ENCODE assay signal across 12 cellular contexts in the genomic region with DNA sequence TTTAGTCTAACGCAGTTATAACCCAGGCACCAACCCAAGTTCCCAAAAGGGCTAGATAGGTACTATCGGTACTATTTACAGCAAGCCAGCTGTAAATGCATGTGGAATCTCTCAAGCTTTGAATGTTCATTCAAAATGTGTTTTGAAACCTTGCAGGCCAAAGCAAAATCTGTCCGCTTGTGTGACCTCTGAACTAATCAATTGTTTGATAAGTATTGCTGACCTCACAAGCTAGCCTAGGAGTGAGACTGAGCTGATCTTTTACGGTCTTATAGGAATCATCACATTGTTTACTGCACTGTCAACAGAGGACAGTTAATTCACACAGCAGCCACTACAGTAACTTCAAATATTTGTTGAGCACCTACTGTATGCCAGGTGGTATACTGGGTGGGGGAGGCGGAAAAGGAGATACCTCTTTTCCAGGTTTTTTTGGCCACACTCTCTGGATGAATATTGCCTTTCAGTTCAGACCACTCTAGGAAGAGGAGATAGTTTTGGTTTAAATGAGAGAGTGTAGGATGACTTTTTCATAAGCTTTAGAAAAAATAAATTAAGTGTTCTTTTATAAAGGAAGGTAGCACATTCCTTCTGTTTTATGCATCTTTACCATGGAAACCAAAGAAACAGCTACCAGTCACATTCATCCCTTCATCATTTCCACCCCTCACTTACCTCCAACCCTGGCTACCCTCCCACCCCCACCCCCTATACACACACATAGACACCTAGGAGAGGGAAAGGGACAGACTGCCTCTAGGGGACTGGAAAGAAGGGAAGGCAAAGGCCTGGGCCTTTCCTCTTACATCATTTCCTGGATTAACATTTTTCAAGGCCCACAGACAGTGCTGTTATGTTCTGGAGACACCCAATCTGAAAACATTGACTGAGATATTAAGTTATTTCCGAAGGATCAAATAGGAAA. TPM values are rescaled to one million over a fixed set of nuclear protein-coding genes. Genes with fewer than 3 reads are reported as not detected.
DNase-seq lines count a peak whose midpoint lies in the region; ATAC-seq and TF ChIP-seq lines count a peak whose summit lies in the region.
"Had no signal": no experiment of that assay in that cellular context is flagged by ENCODE, and none has a peak within 500 bp of the region (broad histone marks: within the 10 kb centered on the region; RNA-seq: fewer than 3 reads in every experiment).

No MANE protein-coding gene starts in this region.

- no peak for DNase-seq in right cardiac atrium
- DNase-seq in heart right ventricle = no peak
- no peak for DNase-seq in chondrocyte (ENCODE audit: low spot score)
- no peak for DNase-seq in left lung
- no peak for DNase-seq in activated CD4-positive, alpha-beta memory T cell treated with anti-CD3 and anti-CD28 coated beads, Interleukin-2, amount 10 ng/mL, durations not matched to agents 7 days and 5 days
- DNase-seq in hippocampal formation (lab: John Stamatoyannopoulos, UW) = no peak
- DNase-seq: NCI-H1436 treated with DMSO at 0.1 percent for 48 hours, NCI-H774 had no signal

- CTCF ChIA-PET in activated CD4-positive, alpha-beta memory T cell treated with anti-CD3 and anti-CD28 coated beads, Interleukin-2, amount 10 ng/mL, durations not matched to agents 7 days and 5 days (lab: Charles Lee) = interaction anchor here (0.6 to 1.7 kb wide), 2 partner anchors 28 to 927 kb away, joined by 3 to 4 read pairs; no protein-coding TSS in a partner anchor

- H3K27me3 ChIP-seq in right cardiac atrium (ENCODE audit: control insufficient read depth, insufficient read depth) = no peaks in the 10 kb centered on the region
- H3K27me3 ChIP-seq in heart right ventricle = peaks cover 0 to 9% (median 0%) of the 10 kb centered on the region in 7 donors
- peaks cover 0 to 6% of the 10 kb centered on the region in 2 donors for H3K27me3 ChIP-seq in left lung

- no peak overlapping the region for H3K27ac ChIP-seq in right cardiac atrium (ENCODE audit: low read length)
- no peak overlapping the region for H3K27ac ChIP-seq in heart right ventricle
- peak overlapping the region in 1 of 2 donors; percentile 43 for H3K27ac ChIP-seq in left lung
- H3K27ac ChIP-seq: gastroesophageal sphincter had no signal

- peaks cover 5% of the 10 kb centered on the region for H3K36me3 Mint-ChIP-seq in chondrocyte (ENCODE audit: low read depth)
- no peaks in the 10 kb centered on the region for H3K36me3 Mint-ChIP-seq in activated CD4-positive, alpha-beta memory T cell treated with anti-CD3 and anti-CD28 coated beads, Interleukin-2, amount 10 ng/mL, durations not matched to agents 7 days and 5 days (ENCODE audit: low read depth)
- H3K36me3 Mint-ChIP-seq: memory B cell had no signal

- peaks cover 47% of the 10 kb centered on the region for H3K4me1 Mint-ChIP-seq in chondrocyte (ENCODE audit: low read depth)
- H3K4me1 Mint-ChIP-seq in activated CD4-positive, alpha-beta memory T cell treated with anti-CD3 and anti-CD28 coated beads, Interleukin-2, amount 10 ng/mL, durations not matched to agents 7 days and 5 days = peaks cover 9% of the 10 kb centered on the region

- H3K27ac Mint-ChIP-seq in chondrocyte (ENCODE audit: unreplicated experiment) = peak overlapping the region; percentile 85
- no peak overlapping the region for H3K27ac Mint-ChIP-seq in activated CD4-positive, alpha-beta memory T cell treated with anti-CD3 and anti-CD28 coated beads, Interleukin-2, amount 10 ng/mL, durations not matched to agents 7 days and 5 days
- H3K27ac Mint-ChIP-seq: memory B cell had no signal

- WGBS in right cardiac atrium = 78% methylated on average over 6 of the region's 6 CpGs
- WGBS in heart right ventricle, 2 donors = 82 to 86% methylated on average over 6 of the region's 6 CpGs

- no peaks in the 10 kb centered on the region for H3K9me3 ChIP-seq in right cardiac atrium (ENCODE audit: control insufficient read depth, low read length)
- peaks cover 0 to 3% (median 0%) of the 10 kb centered on the region in 11 donors for H3K9me3 ChIP-seq in heart right ventricle
- H3K9me3 ChIP-seq in left lung = no peaks in the 10 kb centered on the region
- H3K9me3 ChIP-seq: gastroesophageal sphincter had no signal

- H3K4me3 ChIP-seq in right cardiac atrium (ENCODE audit: low read length) (peak overlapping the region; percentile 97), heart right ventricle (peak overlapping the region in 3 of 10 donors; percentile 72 to 78 (median 74)), left lung (peak overlapping the region; percentile 63 to 74)

- TF ChIP-seq CTCF in heart right ventricle (IDR thresholded peaks at IDR 0.05) (no peak), chondrocyte (IDR thresholded peaks at IDR 0.05) (no peak), left lung (IDR thresholded peaks at IDR 0.05) (no peak)

- H3K9me3 Mint-ChIP-seq in chondrocyte (ENCODE audit: low read depth) = no peaks in the 10 kb centered on the region
- no peaks in the 10 kb centered on the region for H3K9me3 Mint-ChIP-seq in activated CD4-positive, alpha-beta memory T cell treated with anti-CD3 and anti-CD28 coated beads, Interleukin-2, amount 10 ng/mL, durations not matched to agents 7 days and 5 days
- H3K9me3 Mint-ChIP-seq: memory B cell had no signal

- POLR2A ChIA-PET in activated CD4-positive, alpha-beta memory T cell treated with anti-CD3 and anti-CD28 coated beads, Interleukin-2, amount 10 ng/mL, durations not matched to agents 7 days and 5 days (lab: Charles Lee) = no interaction called here

- H3K36me3 ChIP-seq in heart right ventricle (peaks cover 0 to 14% (median 0%) of the 10 kb centered on the region in 9 donors), left lung (peaks cover 0 to 11% of the 10 kb centered on the region in 2 donors)

- intact Hi-C loops in right cardiac atrium (cut with DNase I) (no loop called here), heart right ventricle (cut with DNase I) (loop anchor here in 1 of 10 donors (10.0 kb wide), 1 partner anchor 263 kb away; no protein-coding TSS in a partner anchor), left lung (cut with DNase I) (no loop called here)

- peak overlapping the region; percentile 98 for H3K4me3 Mint-ChIP-seq in chondrocyte (ENCODE audit: unreplicated experiment)
- H3K4me3 Mint-ChIP-seq in activated CD4-positive, alpha-beta memory T cell treated with anti-CD3 and anti-CD28 coated beads, Interleukin-2, amount 10 ng/mL, durations not matched to agents 7 days and 5 days = no peak overlapping the region
- H3K4me3 Mint-ChIP-seq: memory B cell had no signal

- no peak for ATAC-seq in right cardiac atrium
- ATAC-seq in heart right ventricle = no peak
- no peak for ATAC-seq in left lung
- ATAC-seq in GM21423 (IDR thresholded peaks at IDR 0.05; ENCODE audit: unreplicated experiment) = no peak
- no peak for ATAC-seq in HG03039 (IDR thresholded peaks at IDR 0.05; ENCODE audit: unreplicated experiment)
- ATAC-seq: gastroesophageal sphincter had no signal

- H3K4me1 ChIP-seq in right cardiac atrium (ENCODE audit: control insufficient read depth, insufficient read depth, low read length) = no peaks in the 10 kb centered on the region
- peaks cover 0 to 30% (median 17%) of the 10 kb centered on the region in 9 donors for H3K4me1 ChIP-seq in heart right ventricle
- H3K4me1 ChIP-seq in left lung = peaks cover 0 to 31% of the 10 kb centered on the region in 2 donors

- no peaks in the 10 kb centered on the region for H3K27me3 Mint-ChIP-seq in chondrocyte (ENCODE audit: low read depth)
- H3K27me3 Mint-ChIP-seq in activated CD4-positive, alpha-beta memory T cell treated with anti-CD3 and anti-CD28 coated beads, Interleukin-2, amount 10 ng/mL, durations not matched to agents 7 days and 5 days = peaks cover 31% of the 10 kb centered on the region

RNA-seq across cellular contexts. Expression of gene PAPSS2, which starts 2.4 kb away (rescaled TPM):
- 10 to 100 TPM; 10.9 to 15.9 (median 14.6) TPM for total RNA-seq in right cardiac atrium
- 5.0 TPM for polyA plus RNA-seq in right cardiac atrium
- 10 to 100 TPM in 2 of 10 donors, 1 to 10 TPM in 8; 3.3 to 10.9 (median 7.5) TPM for total RNA-seq in heart right ventricle
- 1 to 10 TPM; 3.7 to 5.5 TPM for polyA plus RNA-seq in heart right ventricle
- total RNA-seq in chondrocyte = 61.5 to 71.6 TPM (median 66.2 TPM) in 3 replicates
- 100 to 1,000 TPM; 114 to 183 TPM for total RNA-seq in left lung
- total RNA-seq in activated CD4-positive, alpha-beta memory T cell treated with anti-CD3 and anti-CD28 coated beads, Interleukin-2, amount 10 ng/mL, durations not matched to agents 7 days and 5 days = under 1 TPM in 1 of 2 experiments, not detected in 1; 0.13 TPM
